Comparison of ENCODE assay signal across 1 cellular context in genomic region chr11:65454696-65455456, GRCh38.
TF ChIP-seq lines count a peak whose summit lies in the region.

No MANE protein-coding gene starts in this region.

TF ChIP-seq in A549, 52 proteins besides CTCF, POLR2A, EP300 and RAD21 (continued from another document):
- no peak for TF ChIP-seq E2F6 (IDR thresholded peaks at IDR 0.05; ENCODE audit: borderline replicate concordance, low read depth)
- no peak for TF ChIP-seq RFX5 (IDR thresholded peaks at IDR 0.05)
- TF ChIP-seq FOSL2 (IDR thresholded peaks at IDR 0.05) = no peak
- TF ChIP-seq FOSL2 (CRISPR knock-in tag; IDR thresholded peaks at IDR 0.05) = no peak
- no peak for TF ChIP-seq ZFP36 (IDR thresholded peaks at IDR 0.05; ENCODE audit: borderline replicate concordance, partially characterized antibody)
- no peak for TF ChIP-seq RNF2 (IDR thresholded peaks at IDR 0.05; ENCODE audit: borderline replicate concordance, low read depth)
- TF ChIP-seq KDM5A (IDR thresholded peaks at IDR 0.05) = no peak
- TF ChIP-seq MYC (IDR thresholded peaks at IDR 0.05; ENCODE audit: borderline replicate concordance, low read length) = no peak
- no peak for TF ChIP-seq ESRRA (IDR thresholded peaks at IDR 0.05; ENCODE audit: borderline replicate concordance, low read length)
- TF ChIP-seq SREBF2 (IDR thresholded peaks at IDR 0.05) = no peak
- no peak for TF ChIP-seq HOXB13 (CRISPR knock-in tag; IDR thresholded peaks at IDR 0.05; ENCODE audit: low read depth)
- no peak for TF ChIP-seq MAZ (IDR thresholded peaks at IDR 0.05; ENCODE audit: borderline replicate concordance, low read depth, low read length)
- TF ChIP-seq HOXA7 (CRISPR knock-in tag; IDR thresholded peaks at IDR 0.05) = no peak
- no peak for TF ChIP-seq NR3C1 (IDR thresholded peaks at IDR 0.05)
- TF ChIP-seq PHF8 (IDR thresholded peaks at IDR 0.05; ENCODE audit: borderline replicate concordance, low read depth) = peak; percentile 24; the same call in 1 of the 2 replicates
- TF ChIP-seq, protein P1, sequence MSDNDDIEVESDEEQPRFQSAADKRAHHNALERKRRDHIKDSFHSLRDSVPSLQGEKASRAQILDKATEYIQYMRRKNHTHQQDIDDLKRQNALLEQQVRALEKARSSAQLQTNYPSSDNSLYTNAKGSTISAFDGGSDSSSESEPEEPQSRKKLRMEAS (IDR thresholded peaks at IDR 0.05) = peak; percentile 65
- no peak for TF ChIP-seq ELK1 (IDR thresholded peaks at IDR 0.05; ENCODE audit: low read depth, low read length)
- no peak for TF ChIP-seq EHF (CRISPR knock-in tag; IDR thresholded peaks at IDR 0.05)
- peak; percentile 61 to 81; a peak in 4 of 5 replicates for TF ChIP-seq JUN (IDR thresholded peaks at IDR 0.05)
- TF ChIP-seq KDM1A (IDR thresholded peaks at IDR 0.05; ENCODE audit: low read depth) = no peak
- TF ChIP-seq HEYL (CRISPR knock-in tag; IDR thresholded peaks at IDR 0.05) = no peak
- TF ChIP-seq, protein P2, sequence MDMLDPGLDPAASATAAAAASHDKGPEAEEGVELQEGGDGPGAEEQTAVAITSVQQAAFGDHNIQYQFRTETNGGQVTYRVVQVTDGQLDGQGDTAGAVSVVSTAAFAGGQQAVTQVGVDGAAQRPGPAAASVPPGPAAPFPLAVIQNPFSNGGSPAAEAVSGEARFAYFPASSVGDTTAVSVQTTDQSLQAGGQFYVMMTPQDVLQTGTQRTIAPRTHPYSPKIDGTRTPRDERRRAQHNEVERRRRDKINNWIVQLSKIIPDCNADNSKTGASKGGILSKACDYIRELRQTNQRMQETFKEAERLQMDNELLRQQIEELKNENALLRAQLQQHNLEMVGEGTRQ (IDR thresholded peaks at IDR 0.05) = no peak
- no peak for TF ChIP-seq TFCP2L1 (CRISPR knock-in tag; IDR thresholded peaks at IDR 0.05)
- TF ChIP-seq NFE2L2 (conservative IDR thresholded peaks at IDR 0.05; ENCODE audit: low read length) = no peak
- TF ChIP-seq, protein P3, sequence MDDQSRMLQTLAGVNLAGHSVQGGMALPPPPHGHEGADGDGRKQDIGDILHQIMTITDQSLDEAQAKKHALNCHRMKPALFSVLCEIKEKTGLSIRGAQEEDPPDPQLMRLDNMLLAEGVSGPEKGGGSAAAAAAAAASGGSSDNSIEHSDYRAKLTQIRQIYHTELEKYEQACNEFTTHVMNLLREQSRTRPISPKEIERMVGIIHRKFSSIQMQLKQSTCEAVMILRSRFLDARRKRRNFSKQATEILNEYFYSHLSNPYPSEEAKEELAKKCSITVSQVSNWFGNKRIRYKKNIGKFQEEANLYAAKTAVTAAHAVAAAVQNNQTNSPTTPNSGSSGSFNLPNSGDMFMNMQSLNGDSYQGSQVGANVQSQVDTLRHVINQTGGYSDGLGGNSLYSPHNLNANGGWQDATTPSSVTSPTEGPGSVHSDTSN (IDR thresholded peaks at IDR 0.05) = no peak
- TF ChIP-seq FOXS1 (CRISPR knock-in tag; IDR thresholded peaks at IDR 0.05) = no peak
- no peak for TF ChIP-seq TP53 (CRISPR knock-in tag; IDR thresholded peaks at IDR 0.05)
- no peak for TF ChIP-seq NPAS2 (CRISPR knock-in tag; IDR thresholded peaks at IDR 0.05; ENCODE audit: borderline replicate concordance)
- TF ChIP-seq CHD4 (IDR thresholded peaks at IDR 0.05; ENCODE audit: borderline replicate concordance) = no peak
